26 cellular contexts compared by ENCODE assay signal in the genomic region with DNA sequence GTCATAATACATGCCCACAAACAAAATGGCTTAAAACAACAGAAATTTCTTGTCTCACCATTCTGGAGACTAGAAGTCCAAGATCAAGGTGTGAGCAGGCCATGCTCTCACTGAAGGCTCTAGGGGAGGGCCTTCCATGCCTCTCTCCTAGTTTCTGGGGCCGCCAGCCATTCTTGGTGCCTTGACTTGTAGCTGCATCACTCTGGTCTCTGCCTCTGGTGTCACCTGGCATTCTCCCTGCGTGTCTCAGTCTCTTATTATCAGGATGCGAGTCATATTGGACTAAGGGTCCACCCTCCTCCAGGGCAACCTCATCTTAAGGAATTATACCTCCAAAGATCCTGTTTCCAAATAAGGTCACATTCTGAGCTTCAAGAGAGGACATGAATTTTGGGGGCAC.
"Had no signal": no experiment of that assay in that cellular context is flagged by ENCODE, and none has a peak within 500 bp of the region (broad histone marks: within the 10 kb centered on the region; RNA-seq: fewer than 3 reads in every experiment).

No MANE protein-coding gene starts in this region.

- H3K4me3 ChIP-seq: esophagus squamous epithelium, left lung, lung, prostate gland, sigmoid colon, uterus had no signal

- H3K4me1 Mint-ChIP-seq: activated naive CD4-positive, alpha-beta T cell treated with anti-CD3 and anti-CD28 coated beads, Interleukin-2, amount 10 ng/mL, durations not matched to agents 7 days and 5 days; central memory CD8-positive, alpha-beta T cell; stimulated activated effector memory CD8-positive, alpha-beta T cell treated with anti-CD3 and anti-CD28 coated beads, Interleukin-12 subunit alpha, Interleukin-12 subunit beta, amount 100 ng/mL, for 72 hours had no signal

- H3K9me3 Mint-ChIP-seq: activated naive CD4-positive, alpha-beta T cell treated with anti-CD3 and anti-CD28 coated beads, Interleukin-2, amount 10 ng/mL, durations not matched to agents 7 days and 5 days; activated T-cell treated with anti-CD3 and anti-CD28 coated beads, Interleukin-2, amount 50 U/mL, for 72 hours; central memory CD8-positive, alpha-beta T cell; nephron; stimulated activated effector memory CD8-positive, alpha-beta T cell treated with anti-CD3 and anti-CD28 coated beads, Interleukin-12 subunit alpha, Interleukin-12 subunit beta, amount 100 ng/mL, for 72 hours; stimulated activated naive CD8-positive, alpha-beta T cell treated with anti-CD3 and anti-CD28 coated beads, Interleukin-15, Interleukin-2, amounts not matched to agents 100 ng/mL and 50 ng/mL, for 24 hours; type B pancreatic cell had no signal

- H3K27me3 ChIP-seq: uterus had no signal

- H3K27me3 Mint-ChIP-seq: stimulated activated naive CD8-positive, alpha-beta T cell treated with anti-CD3 and anti-CD28 coated beads, Interleukin-15, Interleukin-2, amounts not matched to agents 100 ng/mL and 50 ng/mL, for 24 hours had no signal

- H3K4me3 Mint-ChIP-seq: activated naive CD4-positive, alpha-beta T cell treated with anti-CD3 and anti-CD28 coated beads, Interleukin-2, amount 10 ng/mL, durations not matched to agents 7 days and 5 days; activated T-cell treated with anti-CD3 and anti-CD28 coated beads, Interleukin-2, amount 50 U/mL, for 72 hours; central memory CD8-positive, alpha-beta T cell; nephron; stimulated activated effector memory CD8-positive, alpha-beta T cell treated with anti-CD3 and anti-CD28 coated beads, Interleukin-12 subunit alpha, Interleukin-12 subunit beta, amount 100 ng/mL, for 72 hours; stimulated activated naive CD8-positive, alpha-beta T cell treated with anti-CD3 and anti-CD28 coated beads, Interleukin-15, Interleukin-2, amounts not matched to agents 100 ng/mL and 50 ng/mL, for 24 hours; type B pancreatic cell had no signal

- H3K27ac ChIP-seq: epithelial cell of prostate, esophagus squamous epithelium, left lung, prostate gland, sigmoid colon, uterus, VCaP had no signal

- H3K27ac Mint-ChIP-seq: activated naive CD4-positive, alpha-beta T cell treated with anti-CD3 and anti-CD28 coated beads, Interleukin-2, amount 10 ng/mL, durations not matched to agents 7 days and 5 days; activated T-cell treated with anti-CD3 and anti-CD28 coated beads, Interleukin-2, amount 50 U/mL, for 72 hours; nephron; stimulated activated effector memory CD8-positive, alpha-beta T cell treated with anti-CD3 and anti-CD28 coated beads, Interleukin-12 subunit alpha, Interleukin-12 subunit beta, amount 100 ng/mL, for 72 hours; stimulated activated naive CD8-positive, alpha-beta T cell treated with anti-CD3 and anti-CD28 coated beads, Interleukin-15, Interleukin-2, amounts not matched to agents 100 ng/mL and 50 ng/mL, for 24 hours; type B pancreatic cell had no signal

- H3K36me3 ChIP-seq: esophagus squamous epithelium, left lung, prostate gland, sigmoid colon, uterus had no signal

- DNase-seq: activated CD4-positive, alpha-beta T cell treated with anti-CD3 and anti-CD28 coated beads for 4 hours; activated CD4-positive, alpha-beta T cell treated with anti-CD3 and anti-CD28 coated beads, Interleukin-2, amount 50 U/mL, for 4 hours; activated gamma-delta T cell; activated naive CD4-positive, alpha-beta T cell treated with anti-CD3 and anti-CD28 coated beads, Interleukin-2, amount 10 ng/mL, durations not matched to agents 7 days and 5 days; activated T-cell treated with anti-CD3 and anti-CD28 coated beads for 4 hours; activated T-cell treated with anti-CD3 and anti-CD28 coated beads, Interleukin-2, amount 50 U/mL, for 72 hours; amniotic stem cell; dermis blood vessel endothelial cell; effector CD4-positive, alpha-beta T cell; esophagus squamous epithelium; kidney glomerular epithelial cell; retina; sigmoid colon; small intestine; stimulated activated CD4-positive, alpha-beta T cell treated with anti-CD3 and anti-CD28 coated beads, Interleukin-4, amount 100 ng/mL, for 24 hours; uterus had no signal

- H3K9me3 ChIP-seq: esophagus squamous epithelium, left lung, prostate gland, sigmoid colon, uterus had no signal

- ATAC-seq: activated T-cell treated with anti-CD3 and anti-CD28 coated beads, Interleukin-2, amount 50 U/mL, for 72 hours; left lung; stimulated activated effector memory CD8-positive, alpha-beta T cell treated with anti-CD3 and anti-CD28 coated beads, Interleukin-12 subunit alpha, Interleukin-12 subunit beta, amount 100 ng/mL, for 72 hours had no signal

- H3K4me1 ChIP-seq: esophagus squamous epithelium, left lung, prostate gland, uterus had no signal

- H3K36me3 Mint-ChIP-seq: activated naive CD4-positive, alpha-beta T cell treated with anti-CD3 and anti-CD28 coated beads, Interleukin-2, amount 10 ng/mL, durations not matched to agents 7 days and 5 days; stimulated activated effector memory CD8-positive, alpha-beta T cell treated with anti-CD3 and anti-CD28 coated beads, Interleukin-12 subunit alpha, Interleukin-12 subunit beta, amount 100 ng/mL, for 72 hours; type B pancreatic cell had no signal
